Comparison of ENCODE assay signal across 8 cellular contexts in genomic region chr19:17703823-17704463, GRCh38. TPM values are rescaled to one million over a fixed set of nuclear protein-coding genes. Genes with fewer than 3 reads are reported as not detected.
A peak's percentile ranks its signal among the peaks of the same experiment; 100 is the strongest.
DNase-seq lines count a peak whose midpoint lies in the region; ATAC-seq and TF ChIP-seq lines count a peak whose summit lies in the region.

No MANE protein-coding gene starts in this region.

- no peak overlapping the region for H2AFZ ChIP-seq in neural progenitor cell (replicated peaks)

- H4K20me1 ChIP-seq in neural progenitor cell (ENCODE audit: low read depth) = no peaks in the 10 kb centered on the region

- H3K9me3 ChIP-seq in esophagus muscularis mucosa (no peaks in the 10 kb centered on the region), neural progenitor cell (ENCODE audit: low read depth) (no peaks in the 10 kb centered on the region), thoracic aorta (no peaks in the 10 kb centered on the region)

- H3K4me1 ChIP-seq in esophagus muscularis mucosa (no peaks in the 10 kb centered on the region), neural progenitor cell (no peaks in the 10 kb centered on the region), thoracic aorta (ENCODE audit: control insufficient read depth in 1 of 2, low read depth in 2 of 2) (no peaks in the 10 kb centered on the region)

- peaks cover 32% of the 10 kb centered on the region for H3K27me3 Mint-ChIP-seq in Calu3 (ENCODE audit: unreplicated experiment)
- peaks cover 15% of the 10 kb centered on the region for H3K27me3 Mint-ChIP-seq in neural progenitor cell (ENCODE audit: insufficient read depth, low read depth)

- H3K36me3 Mint-ChIP-seq in Calu3 (ENCODE audit: insufficient read depth, unreplicated experiment) (peaks cover 3% of the 10 kb centered on the region), neural progenitor cell (no peaks in the 10 kb centered on the region)

- H3K27ac Mint-ChIP-seq in Calu3 (ENCODE audit: unreplicated experiment) (no peak overlapping the region), neural progenitor cell (no peak overlapping the region)

- no peak overlapping the region for H3K9ac ChIP-seq in neural progenitor cell

- TF ChIP-seq CTCF in Calu3 (IDR thresholded peaks at IDR 0.05; ENCODE audit: unreplicated experiment) (peak; percentile 34), esophagus muscularis mucosa (IDR thresholded peaks at IDR 0.05) (peak; percentile 78 to 87 (median 79)), neural progenitor cell (IDR thresholded peaks at IDR 0.05) (peak; percentile 90), thoracic aorta (IDR thresholded peaks at IDR 0.05) (peak; percentile 66)

- 52% methylated on average over 11 of the region's 11 CpGs for WGBS in esophagus muscularis mucosa

- ATAC-seq in thoracic aorta (ENCODE audit: insufficient number of reproducible peaks, low FRiP score, low read depth) = peak; percentile 28
- ATAC-seq in GM19324 (IDR thresholded peaks at IDR 0.05; ENCODE audit: low FRiP score, unreplicated experiment) = no peak

- H3K9me3 Mint-ChIP-seq in Calu3 (ENCODE audit: low read depth, unreplicated experiment) (no peaks in the 10 kb centered on the region), neural progenitor cell (no peaks in the 10 kb centered on the region)

- H3F3A ChIP-seq in neural progenitor cell (ENCODE audit: low read depth) = peaks cover 4% of the 10 kb centered on the region

- no peak for TF ChIP-seq POLR2A in esophagus muscularis mucosa (IDR thresholded peaks at IDR 0.05; ENCODE audit: low read depth)

- H3K27me3 ChIP-seq in esophagus muscularis mucosa (peaks cover 0 to 79% (median 0%) of the 10 kb centered on the region in 4 donors), neural progenitor cell (peaks cover 8% of the 10 kb centered on the region), thoracic aorta (replicated peaks; ENCODE audit: insufficient read depth) (no peaks in the 10 kb centered on the region)

- DNase-seq in Calu3 (no peak), NCI-H1092 (lab: John Stamatoyannopoulos, UW) (peak; percentile 44), esophagus muscularis mucosa (ENCODE audit: extremely low spot score) (no peak), neural progenitor cell (ENCODE audit: low spot score) (peak; percentile 77), thoracic aorta (ENCODE audit: low spot score) (no peak), SHP77 treated with DMSO at 0.1 percent for 48 hours (lab: John Stamatoyannopoulos, UW) (no peak)
- peak; percentile 76 for DNase-seq in activated CD8-positive, alpha-beta memory T cell treated with anti-CD3 and anti-CD28 coated beads, Interleukin-2, amount 50 U/mL, for 4 hours

- H3K27ac ChIP-seq in esophagus muscularis mucosa (replicated peaks in 1 of 4) (no peak overlapping the region), neural progenitor cell (no peak overlapping the region), thoracic aorta (no peak overlapping the region)

- H3K4me1 Mint-ChIP-seq in Calu3 (ENCODE audit: low read depth, unreplicated experiment) (no peaks in the 10 kb centered on the region), neural progenitor cell (peaks cover 8% of the 10 kb centered on the region)

- CTCF ChIA-PET in Calu3 (lab: Charles Lee) = interaction anchor here (0.5 kb wide), 1 partner anchor 34 kb away, joined by 5 read pairs; no protein-coding TSS in a partner anchor

- intact Hi-C loops in Calu3 (cut with micrococcal nuclease; ENCODE audit: unreplicated experiment) = no loop called here
- intact Hi-C loops in esophagus muscularis mucosa (cut with DNase I) = loop anchor here (5.0 to 10.0 kb wide), 2 partner anchors 63 to 151 kb away; partner anchors contain the start of gene RPL18A

- H3K4me2 ChIP-seq in neural progenitor cell = no peak overlapping the region

- H3K4me3 Mint-ChIP-seq in Calu3 (ENCODE audit: low read depth, unreplicated experiment) (no peak overlapping the region), neural progenitor cell (no peak overlapping the region)

- no peak for TF ChIP-seq EP300 in esophagus muscularis mucosa (IDR thresholded peaks at IDR 0.05)

- no peaks in the 10 kb centered on the region for H3K79me2 ChIP-seq in neural progenitor cell (ENCODE audit: low read depth)

- H3K4me3 ChIP-seq in esophagus muscularis mucosa (no peak overlapping the region), neural progenitor cell (no peak overlapping the region), thoracic aorta (no peak overlapping the region)

- H3K36me3 ChIP-seq in esophagus muscularis mucosa (no peaks in the 10 kb centered on the region), neural progenitor cell (no peaks in the 10 kb centered on the region), thoracic aorta (no peaks in the 10 kb centered on the region)

- no TSS peak for BruUV-seq in Calu3 (replicated peaks; lab: Mats Ljungman, UMichigan)

RNA-seq across cellular contexts. Expression of gene MAP1S, which starts 15.3 kb away (rescaled TPM):
- total RNA-seq in Calu3 (2022) (57.1 and 59.5 TPM in 2 replicates), esophagus muscularis mucosa (10 to 100 TPM; 24.1 to 50.9 (median 35.9) TPM), neural progenitor cell (ENCODE audit: low replicate concordance) (8.9 and 30.4 TPM in 2 replicates), thoracic aorta (10 to 100 TPM; 31.7 to 42.9 TPM)

RNA-seq across cellular contexts. Expression of gene UNC13A, which starts 15.8 kb away (rescaled TPM):
- 0.28 and 3.8 TPM in 2 replicates for total RNA-seq in Calu3 (2022)
- total RNA-seq in esophagus muscularis mucosa = under 1 TPM; under 0.01 to 0.23 (median 0.18) TPM
- 0.77 and 1.3 TPM in 2 replicates for total RNA-seq in neural progenitor cell (ENCODE audit: low replicate concordance)
- 1 to 10 TPM; 2.1 to 7.7 TPM for total RNA-seq in thoracic aorta

RNA-seq across cellular contexts. Expression of gene FCHO1, which starts 47.3 kb away (rescaled TPM):
- total RNA-seq in Calu3 (2022) (0.61 and 1.3 TPM in 2 replicates), esophagus muscularis mucosa (1 to 10 TPM; 1.6 to 2.9 (median 1.9) TPM), neural progenitor cell (ENCODE audit: low replicate concordance) (15.5 and 29.8 TPM in 2 replicates), thoracic aorta (1 to 10 TPM; 8.5 to 8.9 TPM)

Comparison
In these comparisons a context has a peak if more than half of its experiments do, and no peak if none do; other contexts are left out.
1. DNase-seq: peak in NCI-H1092 (single experiment), activated CD8-positive, alpha-beta memory T cell treated with anti-CD3 and anti-CD28 coated beads, Interleukin-2, amount 50 U/mL, for 4 hours (single experiment) and neural progenitor cell (single experiment); none in Calu3 (single experiment), esophagus muscularis mucosa (single experiment), thoracic aorta (single experiment) and SHP77 treated with DMSO at 0.1 percent for 48 hours (single experiment).
2. CTCF ChIP-seq: peak in every context shown above with its lines; median percentile 90 in neural progenitor cell; 79 in esophagus muscularis mucosa; 66 in thoracic aorta; 34 in Calu3.